ENCODE assay signal across 14 cellular contexts in the genomic region with DNA sequence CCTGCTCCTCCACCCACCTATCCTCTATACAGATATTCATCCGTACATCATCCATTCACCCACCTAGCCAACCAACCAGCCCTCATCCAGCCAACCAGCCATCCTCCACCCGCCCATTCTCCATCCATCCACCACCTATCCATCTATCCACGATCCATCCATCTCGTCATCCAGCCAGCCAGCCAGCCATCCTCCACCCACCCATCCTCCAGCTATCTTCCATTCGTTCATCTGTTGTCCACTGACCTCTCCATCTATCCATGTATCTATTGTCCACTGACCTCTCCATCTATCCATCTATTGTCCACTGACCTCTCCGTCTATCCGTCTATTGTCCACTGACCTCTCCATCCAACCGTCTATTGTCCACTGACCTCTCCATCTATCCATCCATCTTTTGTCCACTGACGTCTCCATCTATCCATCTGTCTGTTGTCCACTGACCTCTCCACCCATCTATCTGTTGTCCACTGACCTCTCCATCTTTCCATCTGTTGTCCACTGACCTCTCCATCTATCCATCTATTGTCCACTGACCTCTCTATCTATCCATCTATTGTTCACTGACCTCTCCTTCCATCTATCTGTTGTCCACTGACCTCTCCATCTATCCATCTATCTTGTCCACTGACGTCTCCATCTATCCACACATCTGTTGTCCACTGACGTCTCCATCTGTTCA. TPM values are rescaled to one million over a fixed set of nuclear protein-coding genes. Genes with fewer than 3 reads are reported as not detected.
DNase-seq lines count a peak whose midpoint lies in the region; ATAC-seq, FAIRE-seq and TF ChIP-seq lines count a peak whose summit lies in the region.
"Had no signal": no experiment of that assay in that cellular context is flagged by ENCODE, and none has a peak within 500 bp of the region (broad histone marks: within the 10 kb centered on the region; RNA-seq: fewer than 3 reads in every experiment).

No MANE protein-coding gene starts in this region.

- no peak overlapping the region for H3K27ac Mint-ChIP-seq in naive thymus-derived CD4-positive, alpha-beta T cell

- peaks cover 0 to 4% (median 0%) of the 10 kb centered on the region in 5 donors for H3K36me3 Mint-ChIP-seq in naive thymus-derived CD4-positive, alpha-beta T cell

- H3K9me3 ChIP-seq in HEK293 (ENCODE audit: control insufficient read depth, insufficient read depth, low read depth, low read length), result no peaks in the 10 kb centered on the region
- H3K9me3 ChIP-seq in naive thymus-derived CD4-positive, alpha-beta T cell (ENCODE audit: control insufficient read depth in 2 of 3, low read length in 3 of 3), result no peaks in the 10 kb centered on the region
- H3K9me3 ChIP-seq: Caco-2 had no signal

- peaks cover 4 to 80% of the 10 kb centered on the region in 2 experiments; a peak in 2 of 3 replicates for H3K36me3 ChIP-seq in HEK293 (ENCODE audit: control insufficient read depth in 2 of 2, insufficient read depth in 1 of 2, low read length in 2 of 2)
- H3K36me3 ChIP-seq in naive thymus-derived CD4-positive, alpha-beta T cell (ENCODE audit: control insufficient read depth in 2 of 3, insufficient read depth in 3 of 3, low read length in 3 of 3), result peaks cover 0 to 6% (median 0%) of the 10 kb centered on the region in 3 experiments

- FAIRE-seq in GM12892 (lab: Jason Lieb, UNC), result no peak

- no peak overlapping the region for H3K4me3 ChIP-seq in HEK293 (ENCODE audit: low read depth, low read length)
- H3K4me3 ChIP-seq in naive thymus-derived CD4-positive, alpha-beta T cell (ENCODE audit: low read length), result no peak overlapping the region

- CTCF ChIA-PET in HEK293 (lab: Yijun Ruan, JAX), result interaction anchor here (1.1 kb wide), 1 partner anchor 27 kb away, joined by 4 read pairs; no protein-coding TSS in a partner anchor
- CTCF ChIA-PET in naive thymus-derived CD4-positive, alpha-beta T cell (lab: Charles Lee), result no interaction called here

- TF ChIP-seq POLR2A in GM12892 (IDR thresholded peaks at IDR 0.05; ENCODE audit: low read depth, low read length), result no peak

- DNase-seq in Right ventricle myocardium superior, result peak; percentile 1
- no peak for DNase-seq in Right ventricle myocardium inferior (ENCODE audit: missing footprints)
- DNase-seq in naive thymus-derived CD4-positive, alpha-beta T cell, result no peak
- DNase-seq in NCI-H510A (lab: John Stamatoyannopoulos, UW), result no peak
- DNase-seq in GM12892 (ENCODE audit: insufficient read length), result no peak
- DNase-seq: ACHN, Caco-2, DND-41, IMR-90 had no signal

- ATAC-seq in Right ventricle myocardium superior (ENCODE audit: poor library complexity) (no peak), Right ventricle myocardium inferior (no peak), GM18519 (IDR thresholded peaks at IDR 0.05; ENCODE audit: low FRiP score, unreplicated experiment) (no peak)
- no peak for ATAC-seq in naive thymus-derived CD4-positive, alpha-beta T cell
- ATAC-seq: HCT116 had no signal

- H3K9me3 Mint-ChIP-seq in naive thymus-derived CD4-positive, alpha-beta T cell, result no peaks in the 10 kb centered on the region
- H3K9me3 Mint-ChIP-seq: CD4-positive, alpha-beta memory T cell had no signal

- H3K4me1 ChIP-seq in HEK293 (ENCODE audit: control insufficient read depth, insufficient read depth, low read length), result no peaks in the 10 kb centered on the region
- peaks cover 35% of the 10 kb centered on the region in 2 donors for H3K4me1 ChIP-seq in naive thymus-derived CD4-positive, alpha-beta T cell (ENCODE audit: control insufficient read depth in 2 of 2, insufficient read depth in 2 of 2, low read length in 2 of 2)
- H3K4me1 ChIP-seq: Caco-2 had no signal

- peaks cover 0 to 18% (median 10%) of the 10 kb centered on the region in 7 donors for H3K4me1 Mint-ChIP-seq in naive thymus-derived CD4-positive, alpha-beta T cell

- no peaks in the 10 kb centered on the region for H3K27me3 Mint-ChIP-seq in naive thymus-derived CD4-positive, alpha-beta T cell
- H3K27me3 Mint-ChIP-seq: CD4-positive, alpha-beta memory T cell had no signal

- no peak overlapping the region for H3K27ac ChIP-seq in HEK293 (ENCODE audit: extremely low read depth, low read depth, low read length)
- H3K27ac ChIP-seq in naive thymus-derived CD4-positive, alpha-beta T cell (ENCODE audit: low read depth, low read length), result peak overlapping the region; percentile 19
- H3K27ac ChIP-seq: C4-2B had no signal

- intact Hi-C loops in Right ventricle myocardium superior (cut with DNase I) (no loop called here), Right ventricle myocardium inferior (cut with DNase I) (no loop called here)
- intact Hi-C loops in naive thymus-derived CD4-positive, alpha-beta T cell (cut with micrococcal nuclease), result loop anchor here in 1 of 2 donors (1.0 to 5.0 kb wide), 2 partner anchors 14 to 40 kb away; no protein-coding TSS in a partner anchor

- H3K27me3 ChIP-seq in naive thymus-derived CD4-positive, alpha-beta T cell (ENCODE audit: control insufficient read depth in 2 of 2, insufficient read depth in 2 of 2, low read length in 2 of 2), result no peaks in the 10 kb centered on the region

- POLR2A ChIA-PET in HEK293 (lab: Yijun Ruan, JAX), result no interaction called here
- POLR2A ChIA-PET in naive thymus-derived CD4-positive, alpha-beta T cell (lab: Charles Lee), result no interaction called here

- no peak overlapping the region for H3K4me3 Mint-ChIP-seq in naive thymus-derived CD4-positive, alpha-beta T cell
- H3K4me3 Mint-ChIP-seq: CD4-positive, alpha-beta memory T cell had no signal

- no peak for TF ChIP-seq CTCF in HEK293 (tag by site-specific recombination; IDR thresholded peaks at IDR 0.05)

TF ChIP-seq in HEK293, 187 proteins besides CTCF, POLR2A, EP300 and RAD21 (continues in another document):
- no peak for TF ChIP-seq ZIC2 (tag by site-specific recombination; IDR thresholded peaks at IDR 0.05)
- TF ChIP-seq ZNF571 (tag by site-specific recombination; IDR thresholded peaks at IDR 0.05), result no peak
- no peak for TF ChIP-seq HOXD13 (CRISPR knock-in tag; IDR thresholded peaks at IDR 0.05; ENCODE audit: borderline replicate concordance)
- TF ChIP-seq ZBTB48 (tag by site-specific recombination; IDR thresholded peaks at IDR 0.05), result no peak
- TF ChIP-seq PRDM1 (tag by site-specific recombination; IDR thresholded peaks at IDR 0.05), result no peak
- no peak for TF ChIP-seq ZNF488 (tag by site-specific recombination; IDR thresholded peaks at IDR 0.05)
- TF ChIP-seq ZBTB17 (tag by site-specific recombination; IDR thresholded peaks at IDR 0.05), result peak; percentile 18; the same call in 1 of the 2 replicates
- TF ChIP-seq ZBTB10 (tag by site-specific recombination; IDR thresholded peaks at IDR 0.05), result no peak
- no peak for TF ChIP-seq PRDM10 (tag by site-specific recombination; IDR thresholded peaks at IDR 0.05)

RNA-seq across cellular contexts. Expression of gene FAAP20, which starts 47.6 kb away (rescaled TPM):
- total RNA-seq in Right ventricle myocardium superior (38.7 TPM), Right ventricle myocardium inferior (43.9 TPM)
- 10 to 100 TPM; 43.2 to 56.2 (median 48.8) TPM for total RNA-seq in naive thymus-derived CD4-positive, alpha-beta T cell
- polyA plus RNA-seq in naive thymus-derived CD4-positive, alpha-beta T cell, result 10 to 100 TPM; 55.9 to 77.0 TPM
- polyA plus RNA-seq in GM12892 (2012; ENCODE audit: missing spikeins), result 4.9 TPM
